In genomic region chr22:38925571-38926041, GRCh38 we compare ENCODE assay signal across 19 cellular contexts. TPM values are rescaled to one million over a fixed set of nuclear protein-coding genes. Genes with fewer than 3 reads are reported as not detected.
DNase-seq lines count a peak whose midpoint lies in the region; ATAC-seq, FAIRE-seq and TF ChIP-seq lines count a peak whose summit lies in the region.
"Had no signal": no experiment of that assay in that cellular context is flagged by ENCODE, and none has a peak within 500 bp of the region (broad histone marks: within the 10 kb centered on the region; RNA-seq: fewer than 3 reads in every experiment).

No MANE protein-coding gene starts in this region.

- no peak for ATAC-seq in activated naive CD4-positive, alpha-beta T cell treated with anti-CD3 and anti-CD28 coated beads, Interleukin-2, amount 50 U/mL, for 72 hours
- ATAC-seq in HG03439 (IDR thresholded peaks at IDR 0.05; ENCODE audit: unreplicated experiment) (no peak), GM19351 (IDR thresholded peaks at IDR 0.05; ENCODE audit: unreplicated experiment) (no peak)

- no peak overlapping the region for H3K4me3 Mint-ChIP-seq in activated naive CD4-positive, alpha-beta T cell treated with anti-CD3 and anti-CD28 coated beads, Interleukin-2, amount 50 U/mL, for 24 hours
- H3K4me3 Mint-ChIP-seq in chondrocyte (ENCODE audit: unreplicated experiment): no peak overlapping the region
- H3K4me3 Mint-ChIP-seq: CD8-positive, alpha-beta memory T cell; H9; type B pancreatic cell had no signal

- peak overlapping the region; percentile 96 for H3K27ac ChIP-seq in VCaP
- H3K27ac ChIP-seq: SJSA1 had no signal

- no peak for DNase-seq in activated naive CD4-positive, alpha-beta T cell treated with anti-CD3 and anti-CD28 coated beads, Interleukin-2, amount 50 U/mL, for 72 hours (ENCODE audit: low spot score in 2 of 2)
- peak; percentile 8 for DNase-seq in glomerular visceral epithelial cell (ENCODE audit: extremely low spot score)
- DNase-seq in urothelium cell line (ENCODE audit: low spot score): no peak
- DNase-seq in chondrocyte (ENCODE audit: low spot score): no peak
- DNase-seq: activated CD4-positive, alpha-beta T cell treated with anti-CD3 and anti-CD28 coated beads for 4 hours; activated CD8-positive, alpha-beta memory T cell treated with anti-CD3 and anti-CD28 coated beads, Interleukin-2, amount 50 U/mL, for 4 hours; CD8-positive, alpha-beta memory T cell; dorsolateral prefrontal cortex; GDM1; H9; NCI-H1694 treated with DMSO at 0.1 percent for 48 hours; T-helper 9 cell had no signal

- peaks cover 12% of the 10 kb centered on the region for H3K27me3 Mint-ChIP-seq in activated naive CD4-positive, alpha-beta T cell treated with anti-CD3 and anti-CD28 coated beads, Interleukin-2, amount 50 U/mL, for 24 hours
- peaks cover 14% of the 10 kb centered on the region for H3K27me3 Mint-ChIP-seq in chondrocyte (ENCODE audit: low read depth)

- H3K9me3 Mint-ChIP-seq in activated naive CD4-positive, alpha-beta T cell treated with anti-CD3 and anti-CD28 coated beads, Interleukin-2, amount 50 U/mL, for 24 hours: no peaks in the 10 kb centered on the region
- H3K9me3 Mint-ChIP-seq in activated naive CD4-positive, alpha-beta T cell treated with anti-CD3 and anti-CD28 coated beads, Interleukin-2, amount 50 U/mL, for 72 hours: no peaks in the 10 kb centered on the region
- no peaks in the 10 kb centered on the region for H3K9me3 Mint-ChIP-seq in chondrocyte (ENCODE audit: low read depth)
- H3K9me3 Mint-ChIP-seq: CD8-positive, alpha-beta memory T cell; H9; type B pancreatic cell had no signal

- H3K27ac Mint-ChIP-seq in activated naive CD4-positive, alpha-beta T cell treated with anti-CD3 and anti-CD28 coated beads, Interleukin-2, amount 50 U/mL, for 24 hours: peak overlapping the region; percentile 7
- H3K27ac Mint-ChIP-seq in activated naive CD4-positive, alpha-beta T cell treated with anti-CD3 and anti-CD28 coated beads, Interleukin-2, amount 50 U/mL, for 72 hours: no peak overlapping the region
- H3K27ac Mint-ChIP-seq in chondrocyte (ENCODE audit: unreplicated experiment): no peak overlapping the region
- H3K27ac Mint-ChIP-seq: CD8-positive, alpha-beta memory T cell; H9; type B pancreatic cell had no signal

- no peaks in the 10 kb centered on the region for H3K36me3 Mint-ChIP-seq in activated naive CD4-positive, alpha-beta T cell treated with anti-CD3 and anti-CD28 coated beads, Interleukin-2, amount 50 U/mL, for 24 hours
- no peaks in the 10 kb centered on the region for H3K36me3 Mint-ChIP-seq in activated naive CD4-positive, alpha-beta T cell treated with anti-CD3 and anti-CD28 coated beads, Interleukin-2, amount 50 U/mL, for 72 hours
- H3K36me3 Mint-ChIP-seq in chondrocyte (ENCODE audit: low read depth): no peaks in the 10 kb centered on the region
- H3K36me3 Mint-ChIP-seq: CD8-positive, alpha-beta memory T cell; type B pancreatic cell had no signal

- peaks cover 7% of the 10 kb centered on the region for H3K4me1 Mint-ChIP-seq in activated naive CD4-positive, alpha-beta T cell treated with anti-CD3 and anti-CD28 coated beads, Interleukin-2, amount 50 U/mL, for 24 hours
- H3K4me1 Mint-ChIP-seq in chondrocyte (ENCODE audit: low read depth): peaks cover 30% of the 10 kb centered on the region

- TF ChIP-seq CTCF in VCaP (conservative IDR thresholded peaks at IDR 0.05): no peak
- no peak for TF ChIP-seq CTCF in chondrocyte (IDR thresholded peaks at IDR 0.05)

- FAIRE-seq in urothelium cell line (lab: Jason Lieb, UNC): peak; percentile 94

RNA-seq across cellular contexts. Expression of gene APOBEC3A, which starts 31.8 kb away (rescaled TPM):
- not detected for total RNA-seq in activated naive CD4-positive, alpha-beta T cell treated with anti-CD3 and anti-CD28 coated beads, Interleukin-2, amount 50 U/mL, for 72 hours
- not detected in 3 replicates for total RNA-seq in chondrocyte
- total RNA-seq: CD8-positive, alpha-beta memory T cell; H9; NCI-H460; SJSA1 had no signal

RNA-seq across cellular contexts. Expression of gene CBX6, which starts 53.6 kb away (rescaled TPM):
- 10 to 100 TPM; 46.9 to 92.6 TPM for total RNA-seq in activated naive CD4-positive, alpha-beta T cell treated with anti-CD3 and anti-CD28 coated beads, Interleukin-2, amount 50 U/mL, for 72 hours
- total RNA-seq in chondrocyte: 80.1 to 110 TPM (median 82.9 TPM) in 3 replicates

RNA-seq across cellular contexts. Expression of gene APOBEC3B, which starts 56.5 kb away (rescaled TPM):
- total RNA-seq in activated naive CD4-positive, alpha-beta T cell treated with anti-CD3 and anti-CD28 coated beads, Interleukin-2, amount 50 U/mL, for 72 hours: 1 to 10 TPM; 6.4 to 9.6 TPM
- total RNA-seq in chondrocyte: 1.5 to 2.9 TPM (median 2.4 TPM) in 3 replicates
